ENCODE assay signal across 8 cellular contexts in genomic region chr7:36526720-36527548, GRCh38.
A peak's percentile ranks its signal among the peaks of the same experiment; 100 is the strongest.
DNase-seq lines count a peak whose midpoint lies in the region; ATAC-seq and TF ChIP-seq lines count a peak whose summit lies in the region.

No MANE protein-coding gene starts in this region.

- no peaks in the 10 kb centered on the region for H3K36me3 ChIP-seq in Panc1 (ENCODE audit: control insufficient read depth, insufficient read depth, low read length)

- H3K27ac ChIP-seq in Panc1 (ENCODE audit: low read length) = peak overlapping the region; percentile 60

- POLR2A ChIA-PET in Panc1 (lab: Charles Lee) = no interaction called here

- CTCF ChIA-PET in Panc1 (lab: Charles Lee) = no interaction called here

- BruUV-seq in Panc1 (replicated peaks; lab: Mats Ljungman, UMichigan) = no TSS peak

- in situ Hi-C loops in Panc1 (cut with HindIII; ENCODE audit: low pct_unique_long_range_greater_than_20kb, low sequenced_read_pairs) = no loop called here

- H3K4me1 ChIP-seq in Panc1 (ENCODE audit: control insufficient read depth, insufficient read depth, low read length) = peaks cover 7% of the 10 kb centered on the region; the same call in 1 of the 2 replicates

- peak; percentile 39 for DNase-seq in GM12865 (ENCODE audit: low read depth)
- DNase-seq in Panc1 (ENCODE audit: low read depth, low spot score) = peak; percentile 75
- peak; percentile 76 for DNase-seq in glomerular visceral epithelial cell (ENCODE audit: extremely low spot score)
- DNase-seq in stimulated activated CD4-positive, alpha-beta T cell treated with anti-CD3 and anti-CD28 coated beads, Interleukin-4, amount 100 ng/mL, for 1 hour = no peak
- no peak for DNase-seq in GDM1 (lab: John Stamatoyannopoulos, UW)
- DNase-seq in stimulated activated CD4-positive, alpha-beta T cell treated with anti-CD3 and anti-CD28 coated beads, Interleukin-12 subunit alpha, Interleukin-12 subunit beta, amount 100 ng/mL, for 4 hours = no peak
- no peak for DNase-seq in NK-92 treated with Interleukin-12 subunit alpha and Interleukin-12 subunit beta, amount 100 ng/mL, for 24 hours (lab: John Stamatoyannopoulos, UW)

- TF ChIP-seq CTCF in GM12865 (IDR thresholded peaks at IDR 0.05; ENCODE audit: insufficient read depth, low read depth, low read length, missing control alignments) = no peak
- no peak for TF ChIP-seq CTCF in Panc1 (IDR thresholded peaks at IDR 0.05)

- H3K9me3 ChIP-seq in Panc1 (ENCODE audit: control insufficient read depth, insufficient read depth, low read depth, low read length) = no peaks in the 10 kb centered on the region; the same call in 1 of the 2 replicates

- H3K4me3 ChIP-seq in GM12865 (ENCODE audit: low read depth, low read length) = no peak overlapping the region
- no peak overlapping the region for H3K4me3 ChIP-seq in Panc1 (ENCODE audit: low read depth in 2 of 2, low read length in 2 of 2)

- peak; percentile 82 for ATAC-seq in HG02623 (IDR thresholded peaks at IDR 0.05; ENCODE audit: unreplicated experiment)
- peak; percentile 93 for ATAC-seq in Panc1

- H3K27me3 ChIP-seq in Panc1 (ENCODE audit: control insufficient read depth, insufficient read depth, low read length) = no peaks in the 10 kb centered on the region

- intact Hi-C loops in Panc1 (cut with micrococcal nuclease; ENCODE audit: unreplicated experiment) = no loop called here

Comparison
In these comparisons a context has a peak if more than half of its experiments do, and no peak if none do; other contexts are left out.
1. DNase-seq: peak in GM12865 (single experiment), Panc1 (single experiment) and glomerular visceral epithelial cell (single experiment); none in stimulated activated CD4-positive, alpha-beta T cell treated with anti-CD3 and anti-CD28 coated beads, Interleukin-4, amount 100 ng/mL, for 1 hour (single experiment), GDM1 (single experiment), stimulated activated CD4-positive, alpha-beta T cell treated with anti-CD3 and anti-CD28 coated beads, Interleukin-12 subunit alpha, Interleukin-12 subunit beta, amount 100 ng/mL, for 4 hours (single experiment) and NK-92 treated with Interleukin-12 subunit alpha and Interleukin-12 subunit beta, amount 100 ng/mL, for 24 hours (single experiment).